31 cellular contexts compared by ENCODE assay signal in genomic region chr7:27656724-27657123, GRCh38.
"Had no signal": no experiment of that assay in that cellular context is flagged by ENCODE, and none has a peak within 500 bp of the region (broad histone marks: within the 10 kb centered on the region; RNA-seq: fewer than 3 reads in every experiment).

No MANE protein-coding gene starts in this region.

- H3K4me3 ChIP-seq: colonic mucosa, esophagus squamous epithelium, gastroesophageal sphincter had no signal

- H3K4me1 ChIP-seq: colonic mucosa had no signal

- H3K4me3 Mint-ChIP-seq: activated B cell treated with CpG ODN at 0.5 μM for 24 hours; activated CD4-positive, alpha-beta memory T cell treated with anti-CD3 and anti-CD28 coated beads for 36 hours; activated CD4-positive, alpha-beta T cell treated with anti-CD3 and anti-CD28 coated beads, Interleukin-2, amount 10 ng/mL, durations not matched to agents 24 days and 14 days; activated CD8-positive, alpha-beta memory T cell treated with anti-CD3 and anti-CD28 coated beads, Interleukin-2, amount 10 ng/mL, durations not matched to agents 7 days and 5 days; activated CD8-positive, alpha-beta T cell treated with anti-CD3 and anti-CD28 coated beads, Interleukin-2, amount 10 ng/mL, durations not matched to agents 7 days and 5 days; activated naive CD8-positive, alpha-beta T cell; activated T-helper 1 cell treated with anti-CD3 and anti-CD28 coated beads, Interleukin-12 subunit alpha, Interleukin-12 subunit beta, Interleukin-2, Interleukin-4 antibody, amounts not matched to agents 30 ng/mL and 10 ng/mL and 1 ng/mL, durations not matched to agents 14 hours and 24 hours and 36 hours; T-helper 17 cell; T-helper 2 cell treated with Interferon-gamma antibody and Interleukin-4, amounts not matched to agents 5 μg/mL and 100 μg/mL, for 36 hours had no signal

- DNase-seq: activated B cell treated with CpG ODN at 0.5 μM for 24 hours; activated CD4-positive, alpha-beta memory T cell treated with anti-CD3 and anti-CD28 coated beads for 36 hours; activated CD4-positive, alpha-beta T cell treated with anti-CD3 and anti-CD28 coated beads, Interleukin-2, amount 10 ng/mL, durations not matched to agents 24 days and 14 days; activated CD8-positive, alpha-beta memory T cell treated with anti-CD3 and anti-CD28 coated beads, Interleukin-2, amount 10 ng/mL, durations not matched to agents 7 days and 5 days; activated CD8-positive, alpha-beta memory T cell treated with anti-CD3 and anti-CD28 coated beads, Interleukin-2, amount 50 U/mL, for 4 hours; activated CD8-positive, alpha-beta T cell treated with anti-CD3 and anti-CD28 coated beads, Interleukin-2, amount 10 ng/mL, durations not matched to agents 7 days and 5 days; activated gamma-delta T cell treated with Interleukin-2 at 50 U/mL for 16 hours; activated naive CD4-positive, alpha-beta T cell treated with anti-CD3 and anti-CD28 coated beads, Interleukin-2, amount 50 U/mL, for 16 hours; activated naive CD4-positive, alpha-beta T cell treated with Interleukin-2 at 50 U/mL for 16 hours; activated T-cell treated with anti-CD3 and anti-CD28 coated beads, Interleukin-2, amount 50 U/mL, for 1 hour; activated T-cell treated with anti-CD3 and anti-CD28 coated beads, Interleukin-2, amount 50 U/mL, for 48 hours; amniotic stem cell; anterior cingulate cortex; caudate nucleus; colonic mucosa; effector CD8-positive, alpha-beta T cell; esophagus squamous epithelium; foreskin melanocyte; T-helper 1 cell; T-helper 17 cell; T1000; WERI-Rb-1 had no signal

- ATAC-seq: activated CD4-positive, CD25-positive, alpha-beta regulatory T cell treated with anti-CD3 and anti-CD28 coated beads, Interleukin-2, amount 50 U/mL, for 24 hours; activated CD8-positive, alpha-beta memory T cell treated with anti-CD3 and anti-CD28 coated beads, Interleukin-2, amount 10 ng/mL, durations not matched to agents 7 days and 5 days; activated CD8-positive, alpha-beta T cell treated with anti-CD3 and anti-CD28 coated beads, Interleukin-2, amount 10 ng/mL, durations not matched to agents 7 days and 5 days; gastroesophageal sphincter; T-helper 17 cell had no signal

- H3K9me3 ChIP-seq: colonic mucosa, esophagus squamous epithelium, gastroesophageal sphincter had no signal

- H3K27ac ChIP-seq: colonic mucosa, epithelial cell of prostate, esophagus squamous epithelium, gastroesophageal sphincter, WERI-Rb-1 had no signal

- H3K27me3 ChIP-seq: colonic mucosa, esophagus squamous epithelium, gastroesophageal sphincter had no signal

- H3K27me3 Mint-ChIP-seq: activated B cell treated with CpG ODN at 0.5 μM for 24 hours; activated CD4-positive, alpha-beta memory T cell treated with anti-CD3 and anti-CD28 coated beads for 36 hours; activated CD4-positive, alpha-beta T cell treated with anti-CD3 and anti-CD28 coated beads, Interleukin-2, amount 10 ng/mL, durations not matched to agents 24 days and 14 days; activated CD8-positive, alpha-beta memory T cell treated with anti-CD3 and anti-CD28 coated beads, Interleukin-2, amount 10 ng/mL, durations not matched to agents 7 days and 5 days; activated naive CD8-positive, alpha-beta T cell; T-helper 17 cell had no signal

- H3K9me3 Mint-ChIP-seq: activated B cell treated with CpG ODN at 0.5 μM for 24 hours; activated CD4-positive, alpha-beta memory T cell treated with anti-CD3 and anti-CD28 coated beads for 36 hours; activated CD4-positive, alpha-beta T cell treated with anti-CD3 and anti-CD28 coated beads, Interleukin-2, amount 10 ng/mL, durations not matched to agents 24 days and 14 days; activated T-helper 1 cell treated with anti-CD3 and anti-CD28 coated beads, Interleukin-12 subunit alpha, Interleukin-12 subunit beta, Interleukin-2, Interleukin-4 antibody, amounts not matched to agents 30 ng/mL and 10 ng/mL and 1 ng/mL, durations not matched to agents 14 hours and 24 hours and 36 hours; T-helper 2 cell treated with Interferon-gamma antibody and Interleukin-4, amounts not matched to agents 5 μg/mL and 100 μg/mL, for 36 hours had no signal

- H3K36me3 ChIP-seq: colonic mucosa, esophagus squamous epithelium, WERI-Rb-1 had no signal

- H3K27ac Mint-ChIP-seq: activated B cell treated with CpG ODN at 0.5 μM for 24 hours; activated CD4-positive, alpha-beta memory T cell treated with anti-CD3 and anti-CD28 coated beads for 36 hours; activated CD4-positive, alpha-beta T cell treated with anti-CD3 and anti-CD28 coated beads, Interleukin-2, amount 10 ng/mL, durations not matched to agents 24 days and 14 days; activated CD8-positive, alpha-beta memory T cell treated with anti-CD3 and anti-CD28 coated beads, Interleukin-2, amount 10 ng/mL, durations not matched to agents 7 days and 5 days; activated CD8-positive, alpha-beta T cell treated with anti-CD3 and anti-CD28 coated beads, Interleukin-2, amount 10 ng/mL, durations not matched to agents 7 days and 5 days; activated naive CD8-positive, alpha-beta T cell; activated T-helper 1 cell treated with anti-CD3 and anti-CD28 coated beads, Interleukin-12 subunit alpha, Interleukin-12 subunit beta, Interleukin-2, Interleukin-4 antibody, amounts not matched to agents 30 ng/mL and 10 ng/mL and 1 ng/mL, durations not matched to agents 14 hours and 24 hours and 36 hours; T-helper 2 cell treated with Interferon-gamma antibody and Interleukin-4, amounts not matched to agents 5 μg/mL and 100 μg/mL, for 36 hours had no signal

- FAIRE-seq: astrocyte, endometrium, endothelial cell of umbilical vein had no signal
